1 cellular context compared by ENCODE assay signal in the genomic region with DNA sequence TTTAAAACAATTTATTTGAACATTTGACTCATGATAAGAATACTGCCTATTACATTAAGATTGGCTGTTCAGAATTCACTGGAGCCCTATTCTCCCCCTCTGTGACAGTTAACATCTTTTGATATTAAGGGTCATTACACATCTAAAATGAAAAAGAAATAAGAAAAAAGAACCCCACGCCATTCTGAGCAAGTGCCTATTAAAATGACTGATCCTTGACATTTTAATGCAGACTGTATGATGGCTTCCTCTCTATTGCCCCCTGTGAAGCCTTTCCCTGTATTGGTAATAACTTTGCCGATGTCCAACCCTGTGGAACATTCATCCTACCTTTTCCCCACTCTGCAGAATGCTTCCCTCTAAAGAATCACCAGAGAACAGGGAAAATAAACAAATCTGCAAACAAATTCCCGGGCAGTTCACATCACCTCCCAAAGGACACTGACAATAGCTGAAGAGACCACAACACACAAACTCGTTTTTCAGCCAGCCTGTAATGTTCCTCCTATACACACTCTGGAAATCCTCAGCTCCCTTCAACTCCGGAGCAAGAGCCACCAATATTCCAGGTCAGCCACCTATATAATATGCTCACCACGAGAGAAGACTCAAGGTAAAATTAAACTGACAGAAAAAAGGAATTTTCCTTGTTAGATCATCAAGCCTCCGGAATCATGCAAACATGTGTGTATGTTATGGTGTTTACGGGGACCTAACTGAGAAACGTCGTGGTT.
TF ChIP-seq lines count a peak whose summit lies in the region.

No MANE protein-coding gene starts in this region.

TF ChIP-seq in HEK293, 187 proteins besides CTCF, POLR2A, EP300 and RAD21 (continued from another document):
- TF ChIP-seq, protein P1, sequence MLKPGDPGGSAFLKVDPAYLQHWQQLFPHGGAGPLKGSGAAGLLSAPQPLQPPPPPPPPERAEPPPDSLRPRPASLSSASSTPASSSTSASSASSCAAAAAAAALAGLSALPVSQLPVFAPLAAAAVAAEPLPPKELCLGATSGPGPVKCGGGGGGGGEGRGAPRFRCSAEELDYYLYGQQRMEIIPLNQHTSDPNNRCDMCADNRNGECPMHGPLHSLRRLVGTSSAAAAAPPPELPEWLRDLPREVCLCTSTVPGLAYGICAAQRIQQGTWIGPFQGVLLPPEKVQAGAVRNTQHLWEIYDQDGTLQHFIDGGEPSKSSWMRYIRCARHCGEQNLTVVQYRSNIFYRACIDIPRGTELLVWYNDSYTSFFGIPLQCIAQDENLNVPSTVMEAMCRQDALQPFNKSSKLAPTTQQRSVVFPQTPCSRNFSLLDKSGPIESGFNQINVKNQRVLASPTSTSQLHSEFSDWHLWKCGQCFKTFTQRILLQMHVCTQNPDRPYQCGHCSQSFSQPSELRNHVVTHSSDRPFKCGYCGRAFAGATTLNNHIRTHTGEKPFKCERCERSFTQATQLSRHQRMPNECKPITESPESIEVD (tag by site-specific recombination; IDR thresholded peaks at IDR 0.05) = peak; percentile 4; the same call in 1 of the 2 replicates
- no peak for TF ChIP-seq KLF7 (tag by site-specific recombination; IDR thresholded peaks at IDR 0.05; ENCODE audit: borderline replicate concordance)
- no peak for TF ChIP-seq ZNF707 (tag by site-specific recombination; IDR thresholded peaks at IDR 0.05)
- TF ChIP-seq ZNF555 (tag by site-specific recombination; conservative IDR thresholded peaks at IDR 0.05) = no peak
- TF ChIP-seq IKZF3 (tag by site-specific recombination; IDR thresholded peaks at IDR 0.05) = peak; percentile 67
- TF ChIP-seq, protein P2, sequence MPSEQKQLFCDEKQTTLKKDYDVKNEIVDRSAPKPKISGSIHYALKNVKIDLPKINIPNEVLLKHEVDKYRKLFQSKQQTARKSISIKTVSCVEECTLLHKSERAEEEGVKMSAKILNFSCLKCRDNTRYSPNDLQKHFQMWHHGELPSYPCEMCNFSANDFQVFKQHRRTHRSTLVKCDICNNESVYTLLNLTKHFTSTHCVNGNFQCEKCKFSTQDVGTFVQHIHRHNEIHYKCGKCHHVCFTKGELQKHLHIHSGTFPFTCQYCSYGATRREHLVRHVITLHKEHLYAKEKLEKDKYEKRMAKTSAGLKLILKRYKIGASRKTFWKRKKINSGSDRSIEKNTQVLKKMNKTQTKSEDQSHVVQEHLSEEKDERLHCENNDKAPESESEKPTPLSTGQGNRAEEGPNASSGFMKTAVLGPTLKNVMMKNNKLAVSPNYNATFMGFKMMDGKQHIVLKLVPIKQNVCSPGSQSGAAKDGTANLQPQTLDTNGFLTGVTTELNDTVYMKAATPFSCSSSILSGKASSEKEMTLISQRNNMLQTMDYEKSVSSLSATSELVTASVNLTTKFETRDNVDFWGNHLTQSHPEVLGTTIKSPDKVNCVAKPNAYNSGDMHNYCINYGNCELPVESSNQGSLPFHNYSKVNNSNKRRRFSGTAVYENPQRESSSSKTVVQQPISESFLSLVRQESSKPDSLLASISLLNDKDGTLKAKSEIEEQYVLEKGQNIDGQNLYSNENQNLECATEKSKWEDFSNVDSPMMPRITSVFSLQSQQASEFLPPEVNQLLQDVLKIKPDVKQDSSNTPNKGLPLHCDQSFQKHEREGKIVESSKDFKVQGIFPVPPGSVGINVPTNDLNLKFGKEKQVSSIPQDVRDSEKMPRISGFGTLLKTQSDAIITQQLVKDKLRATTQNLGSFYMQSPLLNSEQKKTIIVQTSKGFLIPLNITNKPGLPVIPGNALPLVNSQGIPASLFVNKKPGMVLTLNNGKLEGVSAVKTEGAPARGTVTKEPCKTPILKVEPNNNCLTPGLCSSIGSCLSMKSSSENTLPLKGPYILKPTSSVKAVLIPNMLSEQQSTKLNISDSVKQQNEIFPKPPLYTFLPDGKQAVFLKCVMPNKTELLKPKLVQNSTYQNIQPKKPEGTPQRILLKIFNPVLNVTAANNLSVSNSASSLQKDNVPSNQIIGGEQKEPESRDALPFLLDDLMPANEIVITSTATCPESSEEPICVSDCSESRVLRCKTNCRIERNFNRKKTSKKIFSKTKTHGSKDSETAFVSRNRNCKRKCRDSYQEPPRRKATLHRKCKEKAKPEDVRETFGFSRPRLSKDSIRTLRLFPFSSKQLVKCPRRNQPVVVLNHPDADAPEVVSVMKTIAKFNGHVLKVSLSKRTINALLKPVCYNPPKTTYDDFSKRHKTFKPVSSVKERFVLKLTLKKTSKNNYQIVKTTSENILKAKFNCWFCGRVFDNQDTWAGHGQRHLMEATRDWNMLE (tag by site-specific recombination; conservative IDR thresholded peaks at IDR 0.05; ENCODE audit: low read depth) = no peak
- TF ChIP-seq ZNF529 (tag by site-specific recombination; IDR thresholded peaks at IDR 0.05; ENCODE audit: insufficient replicate concordance) = no peak
- TF ChIP-seq, protein P3, sequence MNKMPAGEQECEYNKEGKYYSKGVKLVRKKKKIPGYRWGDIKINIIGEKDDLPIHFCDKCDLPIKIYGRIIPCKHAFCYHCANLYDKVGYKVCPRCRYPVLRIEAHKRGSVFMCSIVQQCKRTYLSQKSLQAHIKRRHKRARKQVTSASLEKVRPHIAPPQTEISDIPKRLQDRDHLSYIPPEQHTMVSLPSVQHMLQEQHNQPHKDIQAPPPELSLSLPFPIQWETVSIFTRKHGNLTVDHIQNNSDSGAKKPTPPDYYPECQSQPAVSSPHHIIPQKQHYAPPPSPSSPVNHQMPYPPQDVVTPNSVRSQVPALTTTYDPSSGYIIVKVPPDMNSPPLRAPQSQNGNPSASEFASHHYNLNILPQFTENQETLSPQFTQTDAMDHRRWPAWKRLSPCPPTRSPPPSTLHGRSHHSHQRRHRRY (tag by site-specific recombination; IDR thresholded peaks at IDR 0.05) = no peak
- TF ChIP-seq, protein P4, sequence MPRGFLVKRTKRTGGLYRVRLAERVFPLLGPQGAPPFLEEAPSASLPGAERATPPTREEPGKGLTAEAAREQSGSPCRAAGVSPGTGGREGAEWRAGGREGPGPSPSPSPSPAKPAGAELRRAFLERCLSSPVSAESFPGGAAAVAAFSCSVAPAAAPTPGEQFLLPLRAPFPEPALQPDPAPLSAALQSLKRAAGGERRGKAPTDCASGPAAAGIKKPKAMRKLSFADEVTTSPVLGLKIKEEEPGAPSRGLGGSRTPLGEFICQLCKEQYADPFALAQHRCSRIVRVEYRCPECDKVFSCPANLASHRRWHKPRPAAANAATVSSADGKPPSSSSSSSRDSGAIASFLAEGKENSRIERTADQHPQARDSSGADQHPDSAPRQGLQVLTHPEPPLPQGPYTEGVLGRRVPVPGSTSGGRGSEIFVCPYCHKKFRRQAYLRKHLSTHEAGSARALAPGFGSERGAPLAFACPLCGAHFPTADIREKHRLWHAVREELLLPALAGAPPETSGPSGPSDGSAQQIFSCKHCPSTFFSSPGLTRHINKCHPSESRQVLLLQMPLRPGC (tag by site-specific recombination; IDR thresholded peaks at IDR 0.05) = no peak
- no peak for TF ChIP-seq ZNF223 (tag by site-specific recombination; IDR thresholded peaks at IDR 0.05)
- TF ChIP-seq RBAK (tag by site-specific recombination; IDR thresholded peaks at IDR 0.05) = no peak
- TF ChIP-seq ZNF654 (tag by site-specific recombination; IDR thresholded peaks at IDR 0.05; ENCODE audit: low read depth) = no peak
- TF ChIP-seq, protein P5, sequence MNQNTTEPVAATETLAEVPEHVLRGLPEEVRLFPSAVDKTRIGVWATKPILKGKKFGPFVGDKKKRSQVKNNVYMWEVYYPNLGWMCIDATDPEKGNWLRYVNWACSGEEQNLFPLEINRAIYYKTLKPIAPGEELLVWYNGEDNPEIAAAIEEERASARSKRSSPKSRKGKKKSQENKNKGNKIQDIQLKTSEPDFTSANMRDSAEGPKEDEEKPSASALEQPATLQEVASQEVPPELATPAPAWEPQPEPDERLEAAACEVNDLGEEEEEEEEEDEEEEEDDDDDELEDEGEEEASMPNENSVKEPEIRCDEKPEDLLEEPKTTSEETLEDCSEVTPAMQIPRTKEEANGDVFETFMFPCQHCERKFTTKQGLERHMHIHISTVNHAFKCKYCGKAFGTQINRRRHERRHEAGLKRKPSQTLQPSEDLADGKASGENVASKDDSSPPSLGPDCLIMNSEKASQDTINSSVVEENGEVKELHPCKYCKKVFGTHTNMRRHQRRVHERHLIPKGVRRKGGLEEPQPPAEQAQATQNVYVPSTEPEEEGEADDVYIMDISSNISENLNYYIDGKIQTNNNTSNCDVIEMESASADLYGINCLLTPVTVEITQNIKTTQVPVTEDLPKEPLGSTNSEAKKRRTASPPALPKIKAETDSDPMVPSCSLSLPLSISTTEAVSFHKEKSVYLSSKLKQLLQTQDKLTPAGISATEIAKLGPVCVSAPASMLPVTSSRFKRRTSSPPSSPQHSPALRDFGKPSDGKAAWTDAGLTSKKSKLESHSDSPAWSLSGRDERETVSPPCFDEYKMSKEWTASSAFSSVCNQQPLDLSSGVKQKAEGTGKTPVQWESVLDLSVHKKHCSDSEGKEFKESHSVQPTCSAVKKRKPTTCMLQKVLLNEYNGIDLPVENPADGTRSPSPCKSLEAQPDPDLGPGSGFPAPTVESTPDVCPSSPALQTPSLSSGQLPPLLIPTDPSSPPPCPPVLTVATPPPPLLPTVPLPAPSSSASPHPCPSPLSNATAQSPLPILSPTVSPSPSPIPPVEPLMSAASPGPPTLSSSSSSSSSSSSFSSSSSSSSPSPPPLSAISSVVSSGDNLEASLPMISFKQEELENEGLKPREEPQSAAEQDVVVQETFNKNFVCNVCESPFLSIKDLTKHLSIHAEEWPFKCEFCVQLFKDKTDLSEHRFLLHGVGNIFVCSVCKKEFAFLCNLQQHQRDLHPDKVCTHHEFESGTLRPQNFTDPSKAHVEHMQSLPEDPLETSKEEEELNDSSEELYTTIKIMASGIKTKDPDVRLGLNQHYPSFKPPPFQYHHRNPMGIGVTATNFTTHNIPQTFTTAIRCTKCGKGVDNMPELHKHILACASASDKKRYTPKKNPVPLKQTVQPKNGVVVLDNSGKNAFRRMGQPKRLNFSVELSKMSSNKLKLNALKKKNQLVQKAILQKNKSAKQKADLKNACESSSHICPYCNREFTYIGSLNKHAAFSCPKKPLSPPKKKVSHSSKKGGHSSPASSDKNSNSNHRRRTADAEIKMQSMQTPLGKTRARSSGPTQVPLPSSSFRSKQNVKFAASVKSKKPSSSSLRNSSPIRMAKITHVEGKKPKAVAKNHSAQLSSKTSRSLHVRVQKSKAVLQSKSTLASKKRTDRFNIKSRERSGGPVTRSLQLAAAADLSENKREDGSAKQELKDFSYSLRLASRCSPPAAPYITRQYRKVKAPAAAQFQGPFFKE (tag by site-specific recombination; IDR thresholded peaks at IDR 0.05; ENCODE audit: borderline replicate concordance) = no peak
- TF ChIP-seq TRIM28 (IDR thresholded peaks at IDR 0.05; ENCODE audit: borderline replicate concordance, low read length) = no peak
- peak; percentile 21; the same call in 1 of the 2 replicates for TF ChIP-seq ZNF341 (tag by site-specific recombination; IDR thresholded peaks at IDR 0.05; ENCODE audit: low read depth)
- no peak for TF ChIP-seq WT1 (tag by site-specific recombination; IDR thresholded peaks at IDR 0.05)
- TF ChIP-seq OSR2 (tag by site-specific recombination; IDR thresholded peaks at IDR 0.05) = no peak
- no peak for TF ChIP-seq ZNF169 (tag by site-specific recombination; IDR thresholded peaks at IDR 0.05)
- TF ChIP-seq ZIC2 (tag by site-specific recombination; IDR thresholded peaks at IDR 0.05) = no peak
- no peak for TF ChIP-seq ZNF610 (tag by site-specific recombination; IDR thresholded peaks at IDR 0.05; ENCODE audit: borderline replicate concordance)
- TF ChIP-seq YY2 (tag by site-specific recombination; IDR thresholded peaks at IDR 0.05) = no peak
- TF ChIP-seq SP3 (tag by site-specific recombination; IDR thresholded peaks at IDR 0.05) = no peak
- TF ChIP-seq ZNF600 (tag by site-specific recombination; IDR thresholded peaks at IDR 0.05) = peak; percentile 55
- TF ChIP-seq, protein P6, sequence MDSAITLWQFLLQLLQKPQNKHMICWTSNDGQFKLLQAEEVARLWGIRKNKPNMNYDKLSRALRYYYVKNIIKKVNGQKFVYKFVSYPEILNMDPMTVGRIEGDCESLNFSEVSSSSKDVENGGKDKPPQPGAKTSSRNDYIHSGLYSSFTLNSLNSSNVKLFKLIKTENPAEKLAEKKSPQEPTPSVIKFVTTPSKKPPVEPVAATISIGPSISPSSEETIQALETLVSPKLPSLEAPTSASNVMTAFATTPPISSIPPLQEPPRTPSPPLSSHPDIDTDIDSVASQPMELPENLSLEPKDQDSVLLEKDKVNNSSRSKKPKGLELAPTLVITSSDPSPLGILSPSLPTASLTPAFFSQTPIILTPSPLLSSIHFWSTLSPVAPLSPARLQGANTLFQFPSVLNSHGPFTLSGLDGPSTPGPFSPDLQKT (IDR thresholded peaks at IDR 0.05; ENCODE audit: borderline replicate concordance, low read depth, low read length) = no peak
- 0 out of 2 replicates have a peak, but pooled peaks have one; percentile 32 for TF ChIP-seq ZBTB20 (tag by site-specific recombination; IDR thresholded peaks at IDR 0.05)
- peak; percentile 16; the same call in 1 of the 2 replicates for TF ChIP-seq TCF7L2 (IDR thresholded peaks at IDR 0.05; ENCODE audit: borderline replicate concordance, low read depth, low read length)
- no peak for TF ChIP-seq ZNF670 (tag by site-specific recombination; IDR thresholded peaks at IDR 0.05; ENCODE audit: low read depth)
- no peak for TF ChIP-seq ZNF423 (tag by site-specific recombination; IDR thresholded peaks at IDR 0.05)
- TF ChIP-seq ZNF558 (tag by site-specific recombination; IDR thresholded peaks at IDR 0.05) = no peak
- no peak for TF ChIP-seq KLF8 (tag by site-specific recombination; IDR thresholded peaks at IDR 0.05)
- TF ChIP-seq ZNF658 (tag by site-specific recombination; IDR thresholded peaks at IDR 0.05) = no peak
TF ChIP-seq in HEK293: peak in this region for 7.
